In the genomic region with DNA sequence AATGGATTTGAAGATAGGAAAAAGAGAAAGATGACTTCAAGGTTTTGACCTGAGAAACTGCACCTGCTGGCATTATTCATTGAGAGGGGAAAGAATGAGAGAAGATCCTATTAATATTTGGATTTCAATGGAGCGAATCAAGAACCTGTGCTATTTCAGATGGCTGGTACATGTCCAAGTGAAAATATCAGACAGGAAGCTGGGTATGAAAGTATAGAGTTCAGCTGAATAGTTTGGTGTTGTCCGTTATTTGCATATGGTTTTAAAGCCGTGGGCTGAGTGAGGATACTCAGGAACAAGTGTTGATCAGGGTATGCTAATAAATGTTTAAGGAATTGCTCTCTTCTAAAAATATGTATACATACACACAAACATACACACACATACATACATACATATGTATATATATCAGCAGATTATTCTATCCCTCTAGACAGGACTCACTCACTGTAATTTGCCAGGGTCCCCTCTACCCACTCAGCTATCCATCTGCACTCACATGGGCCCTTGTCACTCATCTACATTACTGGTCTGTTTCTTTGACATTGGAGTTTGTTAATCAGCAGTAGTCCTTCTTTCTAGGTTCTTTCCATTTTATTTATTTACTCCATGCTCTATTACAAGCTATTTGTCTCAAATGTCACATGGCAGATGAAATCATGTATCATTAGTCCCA, we compare ENCODE assay signal across 11 cellular contexts. TPM values are rescaled to one million over a fixed set of nuclear protein-coding genes. Genes with fewer than 3 reads are reported as not detected.
A peak's percentile ranks its signal among the peaks of the same experiment; 100 is the strongest.
DNase-seq lines count a peak whose midpoint lies in the region; ATAC-seq and TF ChIP-seq lines count a peak whose summit lies in the region.
"Had no signal": no experiment of that assay in that cellular context is flagged by ENCODE, and none has a peak within 500 bp of the region (broad histone marks: within the 10 kb centered on the region; RNA-seq: fewer than 3 reads in every experiment).

No MANE protein-coding gene starts in this region.

- no peaks in the 10 kb centered on the region for H3K36me3 ChIP-seq in OCI-LY1 (ENCODE audit: insufficient read depth, low read length)
- H3K36me3 ChIP-seq in stomach: no peaks in the 10 kb centered on the region
- H3K36me3 ChIP-seq in endodermal cell (ENCODE audit: control insufficient read depth, insufficient read depth, low read length): no peaks in the 10 kb centered on the region
- H3K36me3 ChIP-seq: BLaER1 treated with 17β-estradiol and CSF1 and Interleukin-3, amounts not matched to agents 10 nM and 100 nM; left ventricle myocardium inferior; pancreas had no signal

- H3F3A ChIP-seq in OCI-LY1 (ENCODE audit: insufficient read depth, low read length): peaks cover 10% of the 10 kb centered on the region; the same call in 1 of the 2 replicates

- H3K27ac Mint-ChIP-seq in endodermal cell: no peak overlapping the region
- no peak overlapping the region for H3K27ac Mint-ChIP-seq in stimulated activated naive CD8-positive, alpha-beta T cell treated with anti-CD3 and anti-CD28 coated beads, Interleukin-15, amount 100 ng/mL, for 72 hours

- H3K27ac ChIP-seq in OCI-LY1 (ENCODE audit: low read depth, low read length, poor library complexity, severe bottlenecking): peak overlapping the region; percentile 65
- no peak overlapping the region for H3K27ac ChIP-seq in stomach
- H3K27ac ChIP-seq in endodermal cell (ENCODE audit: low read depth, low read length): no peak overlapping the region
- H3K27ac ChIP-seq: BLaER1 treated with 17β-estradiol and CSF1 and Interleukin-3, amounts not matched to agents 10 nM and 100 nM; left ventricle myocardium inferior; pancreas had no signal

- H3K4me1 Mint-ChIP-seq in endodermal cell: peaks cover 20% of the 10 kb centered on the region
- no peaks in the 10 kb centered on the region for H3K4me1 Mint-ChIP-seq in stimulated activated naive CD8-positive, alpha-beta T cell treated with anti-CD3 and anti-CD28 coated beads, Interleukin-15, amount 100 ng/mL, for 72 hours

- no peaks in the 10 kb centered on the region for H3K36me3 Mint-ChIP-seq in endodermal cell (ENCODE audit: low read depth)

- no peak for TF ChIP-seq EP300 in stomach (IDR thresholded peaks at IDR 0.05)

- H3K4me1 ChIP-seq in OCI-LY1 (ENCODE audit: insufficient read depth, low read length, severe bottlenecking) (peaks cover 55% of the 10 kb centered on the region), stomach (peaks cover 0 to 5% (median 0%) of the 10 kb centered on the region in 4 donors), endodermal cell (ENCODE audit: control insufficient read depth, insufficient read depth, low read length) (peaks cover 4% of the 10 kb centered on the region)
- H3K4me1 ChIP-seq: BLaER1 treated with 17β-estradiol and CSF1 and Interleukin-3, amounts not matched to agents 10 nM and 100 nM; pancreas had no signal

- ATAC-seq in GM18858 (IDR thresholded peaks at IDR 0.05; ENCODE audit: unreplicated experiment): peak; percentile 96
- ATAC-seq in GM21515 (IDR thresholded peaks at IDR 0.05; ENCODE audit: unreplicated experiment): peak; percentile 95
- peak; percentile 91 for ATAC-seq in HG03039 (IDR thresholded peaks at IDR 0.05; ENCODE audit: unreplicated experiment)
- no peak for ATAC-seq in left ventricle myocardium superior
- ATAC-seq in stimulated activated naive CD8-positive, alpha-beta T cell treated with anti-CD3 and anti-CD28 coated beads, Interleukin-15, amount 100 ng/mL, for 72 hours: no peak
- ATAC-seq: pancreas had no signal

- TF ChIP-seq POLR2A in stomach (IDR thresholded peaks at IDR 0.05): no peak

- no peaks in the 10 kb centered on the region for H3K79me2 ChIP-seq in OCI-LY1 (ENCODE audit: insufficient read depth, low read length)

- no peaks in the 10 kb centered on the region for H3K9me2 ChIP-seq in OCI-LY1 (ENCODE audit: low read depth, low read length)

- intact Hi-C loops in stomach (cut with DNase I; ENCODE audit: low total_unique reads): no loop called here
- intact Hi-C loops in left ventricle myocardium superior (cut with micrococcal nuclease): no loop called here

- H4K20me1 ChIP-seq in OCI-LY1 (ENCODE audit: insufficient read depth, low read length): no peaks in the 10 kb centered on the region
- H4K20me1 ChIP-seq: BLaER1 treated with 17β-estradiol and CSF1 and Interleukin-3, amounts not matched to agents 10 nM and 100 nM had no signal

- H3K4me3 Mint-ChIP-seq in endodermal cell: no peak overlapping the region
- H3K4me3 Mint-ChIP-seq in stimulated activated naive CD8-positive, alpha-beta T cell treated with anti-CD3 and anti-CD28 coated beads, Interleukin-15, amount 100 ng/mL, for 72 hours: no peak overlapping the region

- H3K9ac ChIP-seq in OCI-LY1 (ENCODE audit: low read length) (peak overlapping the region; percentile 14), endodermal cell (ENCODE audit: extremely low read depth, low read length, poor library complexity, severe bottlenecking) (no peak overlapping the region)
- H3K9ac ChIP-seq: BLaER1 treated with 17β-estradiol and CSF1 and Interleukin-3, amounts not matched to agents 10 nM and 100 nM had no signal

- H3K4me2 ChIP-seq in OCI-LY1 (ENCODE audit: low read length): peak overlapping the region; percentile 10; the same call in 1 of the 2 replicates
- H3K4me2 ChIP-seq: BLaER1 treated with 17β-estradiol and CSF1 and Interleukin-3, amounts not matched to agents 10 nM and 100 nM had no signal

- DNase-seq in stomach (no peak), left ventricle myocardium superior (no peak), endodermal cell (no peak)
- no peak for DNase-seq in stimulated activated naive CD8-positive, alpha-beta T cell treated with anti-CD3 and anti-CD28 coated beads, Interleukin-15, amount 100 ng/mL, for 72 hours
- DNase-seq: left ventricle myocardium inferior, pancreas had no signal

- no peak overlapping the region for H3K4me3 ChIP-seq in OCI-LY1 (ENCODE audit: low read depth, low read length, poor library complexity, severe bottlenecking)
- no peak overlapping the region for H3K4me3 ChIP-seq in stomach
- H3K4me3 ChIP-seq in endodermal cell (ENCODE audit: low read length): no peak overlapping the region
- H3K4me3 ChIP-seq: BLaER1 treated with 17β-estradiol and CSF1 and Interleukin-3, amounts not matched to agents 10 nM and 100 nM; left ventricle myocardium inferior; pancreas had no signal

- 74 to 90% (median 85%) methylated on average over 3 of the region's 3 CpGs for WGBS in stomach, 5 donors
- 98 to 100% methylated on average over 1 to 3 of the region's 3 CpGs for WGBS in endodermal cell (ENCODE audit: insufficient coverage in 1 of 2, insufficient read length in 1 of 2), 2 experiments

- H3K9me3 Mint-ChIP-seq in endodermal cell: peaks cover 6% of the 10 kb centered on the region
- no peaks in the 10 kb centered on the region for H3K9me3 Mint-ChIP-seq in stimulated activated naive CD8-positive, alpha-beta T cell treated with anti-CD3 and anti-CD28 coated beads, Interleukin-15, amount 100 ng/mL, for 72 hours

- no peaks in the 10 kb centered on the region for H3K27me3 ChIP-seq in OCI-LY1 (ENCODE audit: insufficient read depth, low read length)
- no peaks in the 10 kb centered on the region for H3K27me3 ChIP-seq in stomach
- no peaks in the 10 kb centered on the region for H3K27me3 ChIP-seq in endodermal cell (ENCODE audit: control insufficient read depth, insufficient read depth, low read length, poor library complexity, severe bottlenecking)
- H3K27me3 ChIP-seq: BLaER1 treated with 17β-estradiol and CSF1 and Interleukin-3, amounts not matched to agents 10 nM and 100 nM; pancreas had no signal

- TF ChIP-seq CTCF in OCI-LY1 (IDR thresholded peaks at IDR 0.05; ENCODE audit: low read length) (no peak), stomach (IDR thresholded peaks at IDR 0.05) (no peak), endodermal cell (conservative IDR thresholded peaks at IDR 0.05) (no peak)

- H3K9me3 ChIP-seq in OCI-LY1 (ENCODE audit: low read length) (no peaks in the 10 kb centered on the region), stomach (no peaks in the 10 kb centered on the region), endodermal cell (ENCODE audit: control insufficient read depth, low read length) (no peaks in the 10 kb centered on the region)
- H3K9me3 ChIP-seq: left ventricle myocardium inferior, pancreas had no signal

- peak overlapping the region; percentile 46 for H2AFZ ChIP-seq in OCI-LY1 (ENCODE audit: low read length)

- H3K27me3 Mint-ChIP-seq in endodermal cell (ENCODE audit: insufficient read depth): no peaks in the 10 kb centered on the region
- no peaks in the 10 kb centered on the region for H3K27me3 Mint-ChIP-seq in stimulated activated naive CD8-positive, alpha-beta T cell treated with anti-CD3 and anti-CD28 coated beads, Interleukin-15, amount 100 ng/mL, for 72 hours

RNA-seq across cellular contexts. Expression of a gene that starts 33.9 kb away (rescaled TPM):
- total RNA-seq in stomach (10 to 100 TPM in 2 of 5 donors, 1 to 10 TPM in 2, under 1 TPM in 1; 0.87 to 19.8 (median 7.1) TPM), left ventricle myocardium superior (6.1 TPM), endodermal cell (1 to 10 TPM; 3.9 to 8.7 TPM)
- polyA plus RNA-seq in stomach: 1 to 10 TPM in 1 of 3 donors, under 1 TPM in 2; 0.56 to 3.7 (median 0.61) TPM
- 5.1 TPM for polyA plus RNA-seq in endodermal cell (2013, experiment 1 of 2)
- polyA plus RNA-seq in endodermal cell (2013, experiment 2 of 2): 5.6 TPM

Comparison
In these comparisons a context has a peak if more than half of its experiments do, and no peak if none do; other contexts are left out.
1. ATAC-seq: peak in GM18858 (single experiment), GM21515 (single experiment) and HG03039 (single experiment); none in left ventricle myocardium superior (single experiment) and stimulated activated naive CD8-positive, alpha-beta T cell treated with anti-CD3 and anti-CD28 coated beads, Interleukin-15, amount 100 ng/mL, for 72 hours (single experiment).